In genomic region chr5:55226027-55226933, GRCh38 we compare ENCODE assay signal across 1 cellular context.
TF ChIP-seq lines count a peak whose summit lies in the region.

No MANE protein-coding gene starts in this region.

TF ChIP-seq in K562, 482 proteins besides CTCF, POLR2A, EP300 and RAD21 (continued from another document):
- TF ChIP-seq, protein P1, sequence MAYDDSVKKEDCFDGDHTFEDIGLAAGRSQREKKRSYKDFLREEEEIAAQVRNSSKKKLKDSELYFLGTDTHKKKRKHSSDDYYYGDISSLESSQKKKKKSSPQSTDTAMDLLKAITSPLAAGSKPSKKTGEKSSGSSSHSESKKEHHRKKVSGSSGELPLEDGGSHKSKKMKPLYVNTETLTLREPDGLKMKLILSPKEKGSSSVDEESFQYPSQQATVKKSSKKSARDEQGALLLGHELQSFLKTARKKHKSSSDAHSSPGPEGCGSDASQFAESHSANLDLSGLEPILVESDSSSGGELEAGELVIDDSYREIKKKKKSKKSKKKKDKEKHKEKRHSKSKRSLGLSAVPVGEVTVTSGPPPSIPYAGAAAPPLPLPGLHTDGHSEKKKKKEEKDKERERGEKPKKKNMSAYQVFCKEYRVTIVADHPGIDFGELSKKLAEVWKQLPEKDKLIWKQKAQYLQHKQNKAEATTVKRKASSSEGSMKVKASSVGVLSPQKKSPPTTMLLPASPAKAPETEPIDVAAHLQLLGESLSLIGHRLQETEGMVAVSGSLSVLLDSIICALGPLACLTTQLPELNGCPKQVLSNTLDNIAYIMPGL (CRISPR knock-in tag; IDR thresholded peaks at IDR 0.05) = peak; percentile 38; the same call in 1 of the 2 replicates
- TF ChIP-seq DIDO1 (tag; IDR thresholded peaks at IDR 0.05; ENCODE audit: low read depth) (no peak), PHB2 (IDR thresholded peaks at IDR 0.05; ENCODE audit: low read depth) (no peak), ZNF830 (CRISPR knock-in tag; IDR thresholded peaks at IDR 0.05) (no peak), HSF4 (CRISPR knock-in tag; IDR thresholded peaks at IDR 0.05; ENCODE audit: borderline replicate concordance) (no peak), ZNF24 (IDR thresholded peaks at IDR 0.05) (no peak), HMG20B (CRISPR knock-in tag; IDR thresholded peaks at IDR 0.05) (no peak), SMARCA5 (IDR thresholded peaks at IDR 0.05) (no peak), SMAD1 (IDR thresholded peaks at IDR 0.05; ENCODE audit: low read depth, low read length, partially characterized antibody) (no peak), ATF1 (CRISPR knock-in tag; IDR thresholded peaks at IDR 0.05) (no peak), ATF1 (tag; IDR thresholded peaks at IDR 0.05) (peak; percentile 41; the same call in 1 of the 2 replicates), ZNF507 (tag; conservative IDR thresholded peaks at IDR 0.05) (no peak), SIRT6 (IDR thresholded peaks at IDR 0.05; ENCODE audit: low read depth, low read length) (no peak), HDGF (IDR thresholded peaks at IDR 0.05) (no peak), ZNF780A (CRISPR knock-in tag; IDR thresholded peaks at IDR 0.05) (no peak), U2AF2 (optimal IDR thresholded peaks at IDR 0.05; ENCODE audit: low read depth, low read length) (no peak), ZBTB8A (IDR thresholded peaks at IDR 0.05; ENCODE audit: partially characterized antibody) (no peak), RUNX1 (IDR thresholded peaks at IDR 0.05; ENCODE audit: low read depth) (no peak), ZNF134 (CRISPR knock-in tag; conservative IDR thresholded peaks at IDR 0.05) (no peak), HNRNPL (IDR thresholded peaks at IDR 0.05; ENCODE audit: low read depth, low read length) (no peak), PHF21A (IDR thresholded peaks at IDR 0.05; ENCODE audit: borderline replicate concordance, low read depth) (no peak), RFX1 (IDR thresholded peaks at IDR 0.05) (no peak), BCOR (IDR thresholded peaks at IDR 0.05) (peak; percentile 19; the same call in 1 of the 2 replicates), KDM4B (IDR thresholded peaks at IDR 0.05; ENCODE audit: borderline replicate concordance in 2 of 2, low read depth in 1 of 2) (no peak)
- TF ChIP-seq, protein P2, sequence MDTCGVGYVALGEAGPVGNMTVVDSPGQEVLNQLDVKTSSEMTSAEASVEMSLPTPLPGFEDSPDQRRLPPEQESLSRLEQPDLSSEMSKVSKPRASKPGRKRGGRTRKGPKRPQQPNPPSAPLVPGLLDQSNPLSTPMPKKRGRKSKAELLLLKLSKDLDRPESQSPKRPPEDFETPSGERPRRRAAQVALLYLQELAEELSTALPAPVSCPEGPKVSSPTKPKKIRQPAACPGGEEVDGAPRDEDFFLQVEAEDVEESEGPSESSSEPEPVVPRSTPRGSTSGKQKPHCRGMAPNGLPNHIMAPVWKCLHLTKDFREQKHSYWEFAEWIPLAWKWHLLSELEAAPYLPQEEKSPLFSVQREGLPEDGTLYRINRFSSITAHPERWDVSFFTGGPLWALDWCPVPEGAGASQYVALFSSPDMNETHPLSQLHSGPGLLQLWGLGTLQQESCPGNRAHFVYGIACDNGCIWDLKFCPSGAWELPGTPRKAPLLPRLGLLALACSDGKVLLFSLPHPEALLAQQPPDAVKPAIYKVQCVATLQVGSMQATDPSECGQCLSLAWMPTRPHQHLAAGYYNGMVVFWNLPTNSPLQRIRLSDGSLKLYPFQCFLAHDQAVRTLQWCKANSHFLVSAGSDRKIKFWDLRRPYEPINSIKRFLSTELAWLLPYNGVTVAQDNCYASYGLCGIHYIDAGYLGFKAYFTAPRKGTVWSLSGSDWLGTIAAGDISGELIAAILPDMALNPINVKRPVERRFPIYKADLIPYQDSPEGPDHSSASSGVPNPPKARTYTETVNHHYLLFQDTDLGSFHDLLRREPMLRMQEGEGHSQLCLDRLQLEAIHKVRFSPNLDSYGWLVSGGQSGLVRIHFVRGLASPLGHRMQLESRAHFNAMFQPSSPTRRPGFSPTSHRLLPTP (IDR thresholded peaks at IDR 0.05; ENCODE audit: borderline replicate concordance, extremely low read depth, insufficient read length) = no peak
- TF ChIP-seq, protein P3, sequence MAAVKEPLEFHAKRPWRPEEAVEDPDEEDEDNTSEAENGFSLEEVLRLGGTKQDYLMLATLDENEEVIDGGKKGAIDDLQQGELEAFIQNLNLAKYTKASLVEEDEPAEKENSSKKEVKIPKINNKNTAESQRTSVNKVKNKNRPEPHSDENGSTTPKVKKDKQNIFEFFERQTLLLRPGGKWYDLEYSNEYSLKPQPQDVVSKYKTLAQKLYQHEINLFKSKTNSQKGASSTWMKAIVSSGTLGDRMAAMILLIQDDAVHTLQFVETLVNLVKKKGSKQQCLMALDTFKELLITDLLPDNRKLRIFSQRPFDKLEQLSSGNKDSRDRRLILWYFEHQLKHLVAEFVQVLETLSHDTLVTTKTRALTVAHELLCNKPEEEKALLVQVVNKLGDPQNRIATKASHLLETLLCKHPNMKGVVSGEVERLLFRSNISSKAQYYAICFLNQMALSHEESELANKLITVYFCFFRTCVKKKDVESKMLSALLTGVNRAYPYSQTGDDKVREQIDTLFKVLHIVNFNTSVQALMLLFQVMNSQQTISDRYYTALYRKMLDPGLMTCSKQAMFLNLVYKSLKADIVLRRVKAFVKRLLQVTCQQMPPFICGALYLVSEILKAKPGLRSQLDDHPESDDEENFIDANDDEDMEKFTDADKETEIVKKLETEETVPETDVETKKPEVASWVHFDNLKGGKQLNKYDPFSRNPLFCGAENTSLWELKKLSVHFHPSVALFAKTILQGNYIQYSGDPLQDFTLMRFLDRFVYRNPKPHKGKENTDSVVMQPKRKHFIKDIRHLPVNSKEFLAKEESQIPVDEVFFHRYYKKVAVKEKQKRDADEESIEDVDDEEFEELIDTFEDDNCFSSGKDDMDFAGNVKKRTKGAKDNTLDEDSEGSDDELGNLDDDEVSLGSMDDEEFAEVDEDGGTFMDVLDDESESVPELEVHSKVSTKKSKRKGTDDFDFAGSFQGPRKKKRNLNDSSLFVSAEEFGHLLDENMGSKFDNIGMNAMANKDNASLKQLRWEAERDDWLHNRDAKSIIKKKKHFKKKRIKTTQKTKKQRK (IDR thresholded peaks at IDR 0.05; ENCODE audit: borderline replicate concordance, low read depth, low read length) = no peak
- TF ChIP-seq, protein P4, sequence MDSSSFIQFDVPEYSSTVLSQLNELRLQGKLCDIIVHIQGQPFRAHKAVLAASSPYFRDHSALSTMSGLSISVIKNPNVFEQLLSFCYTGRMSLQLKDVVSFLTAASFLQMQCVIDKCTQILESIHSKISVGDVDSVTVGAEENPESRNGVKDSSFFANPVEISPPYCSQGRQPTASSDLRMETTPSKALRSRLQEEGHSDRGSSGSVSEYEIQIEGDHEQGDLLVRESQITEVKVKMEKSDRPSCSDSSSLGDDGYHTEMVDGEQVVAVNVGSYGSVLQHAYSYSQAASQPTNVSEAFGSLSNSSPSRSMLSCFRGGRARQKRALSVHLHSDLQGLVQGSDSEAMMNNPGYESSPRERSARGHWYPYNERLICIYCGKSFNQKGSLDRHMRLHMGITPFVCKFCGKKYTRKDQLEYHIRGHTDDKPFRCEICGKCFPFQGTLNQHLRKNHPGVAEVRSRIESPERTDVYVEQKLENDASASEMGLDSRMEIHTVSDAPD (CRISPR knock-in tag; IDR thresholded peaks at IDR 0.05) = no peak
